8 cellular contexts compared by ENCODE assay signal in genomic region chr1:194295690-194296089, GRCh38.
DNase-seq lines count a peak whose midpoint lies in the region; ATAC-seq and TF ChIP-seq lines count a peak whose summit lies in the region.

No MANE protein-coding gene starts in this region.

- no peak overlapping the region for H3K4me3 ChIP-seq in Caco-2 (ENCODE audit: low read depth, low read length)

- no peaks in the 10 kb centered on the region for H3K9me3 Mint-ChIP-seq in Caco-2 (ENCODE audit: unreplicated experiment)
- no peaks in the 10 kb centered on the region for H3K9me3 Mint-ChIP-seq in brain

- ATAC-seq in GM18861 (IDR thresholded peaks at IDR 0.05; ENCODE audit: unreplicated experiment): peak; percentile 98
- peak; percentile 97 for ATAC-seq in HG03025 (IDR thresholded peaks at IDR 0.05; ENCODE audit: low FRiP score, unreplicated experiment)

- H3K27ac Mint-ChIP-seq in Caco-2 (ENCODE audit: unreplicated experiment): no peak overlapping the region
- H3K27ac Mint-ChIP-seq in brain: no peak overlapping the region

- POLR2A ChIA-PET in Caco-2 (lab: Charles Lee): no interaction called here

- H3K4me3 Mint-ChIP-seq in Caco-2 (ENCODE audit: unreplicated experiment): no peak overlapping the region
- H3K4me3 Mint-ChIP-seq in brain: no peak overlapping the region

- no peaks in the 10 kb centered on the region for H3K4me1 ChIP-seq in Caco-2

- H3K4me1 Mint-ChIP-seq in Caco-2 (ENCODE audit: low read depth, unreplicated experiment): no peaks in the 10 kb centered on the region
- no peaks in the 10 kb centered on the region for H3K4me1 Mint-ChIP-seq in brain

- no peaks in the 10 kb centered on the region for H3K27me3 ChIP-seq in Caco-2 (replicated peaks; ENCODE audit: control insufficient read depth, insufficient read depth, low read length)

- H3K36me3 Mint-ChIP-seq in Caco-2 (ENCODE audit: insufficient read depth, unreplicated experiment): no peaks in the 10 kb centered on the region
- H3K36me3 Mint-ChIP-seq in brain: no peaks in the 10 kb centered on the region

- H3K9me3 ChIP-seq in Caco-2: no peaks in the 10 kb centered on the region

- BruUV-seq in Caco-2 (replicated peaks; lab: Mats Ljungman, UMichigan): no TSS peak

- CTCF ChIA-PET in Caco-2 (lab: Charles Lee): no interaction called here

- H3K27me3 Mint-ChIP-seq in Caco-2 (ENCODE audit: insufficient read depth, unreplicated experiment): peaks cover 3% of the 10 kb centered on the region
- H3K27me3 Mint-ChIP-seq in brain: no peaks in the 10 kb centered on the region

- TF ChIP-seq CTCF in Caco-2 (IDR thresholded peaks at IDR 0.05; ENCODE audit: insufficient read depth in 1 of 2, low read depth in 1 of 2, low read length in 1 of 2, severe bottlenecking in 1 of 2, unreplicated experiment in 1 of 2) (peak; percentile 48 to 49), brain (conservative IDR thresholded peaks at IDR 0.05) (peak; percentile 42 to 62)

- peak in 1 of 2 experiments; percentile 30 for DNase-seq in Caco-2
- peak; percentile 11 to 61 for DNase-seq in NCI-H446 (lab: John Stamatoyannopoulos, UW)
- DNase-seq in lung microvascular endothelial cell (ENCODE audit: low read depth in 2 of 2): peak; percentile 42 to 54
- DNase-seq in NCI-H2029 treated with DMSO at 0.1 percent for 48 hours (lab: John Stamatoyannopoulos, UW): no peak
- DNase-seq in cerebellar nuclear complex (lab: John Stamatoyannopoulos, UW): no peak

- intact Hi-C loops in Caco-2 (cut with micrococcal nuclease; ENCODE audit: unreplicated experiment): loop anchor here (1.0 to 5.0 kb wide), 3 partner anchors 193 to 1153 kb away; no protein-coding TSS in a partner anchor

- H3K36me3 ChIP-seq in Caco-2 (ENCODE audit: control insufficient read depth, insufficient read depth, low read length): no peaks in the 10 kb centered on the region

Comparison
In these comparisons a context has a peak if more than half of its experiments do, and no peak if none do; other contexts are left out.
1. DNase-seq: peak in NCI-H446 (2 of 2) and lung microvascular endothelial cell (2 of 2); none in NCI-H2029 treated with DMSO at 0.1 percent for 48 hours (single experiment) and cerebellar nuclear complex (0 of 2).